1 cellular context compared by ENCODE assay signal in the genomic region with DNA sequence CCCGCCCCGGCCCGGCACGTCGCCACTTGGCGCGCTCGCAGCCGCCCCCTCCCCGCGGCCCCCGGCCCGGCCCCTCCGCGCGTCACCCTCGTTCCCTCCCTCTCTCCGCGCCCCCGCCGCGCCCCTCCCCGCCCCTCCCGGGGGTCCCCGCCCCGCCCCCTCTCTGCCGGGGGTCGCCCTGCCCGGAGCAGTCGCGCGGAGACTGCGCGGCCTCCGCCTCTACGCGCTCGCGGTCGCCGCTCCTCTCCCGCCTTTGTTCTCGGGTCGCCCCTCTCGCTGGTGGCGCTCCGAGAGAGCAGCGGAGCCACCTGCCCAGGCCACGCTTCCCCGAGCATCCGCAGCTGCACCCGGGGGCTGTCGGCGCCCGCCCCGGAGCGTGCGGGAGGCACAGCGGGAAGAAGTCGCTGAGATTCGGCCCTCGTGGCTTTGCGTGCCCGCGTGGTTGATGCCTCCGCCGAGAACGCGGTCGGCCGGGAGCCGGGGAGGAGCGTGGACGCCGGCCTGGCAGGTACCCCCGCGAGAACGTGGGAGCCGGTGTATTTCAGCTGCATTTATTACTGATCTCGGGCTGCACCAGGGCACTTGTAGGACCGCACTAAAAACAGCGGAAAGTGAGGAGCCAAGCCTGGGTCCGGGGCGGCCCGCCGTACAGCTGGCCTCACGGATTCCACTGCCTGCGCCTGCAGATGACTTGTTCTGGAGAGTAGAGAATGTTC.
TF ChIP-seq lines count a peak whose summit lies in the region.

No MANE protein-coding gene starts in this region.

TF ChIP-seq in HepG2, 621 proteins besides CTCF, POLR2A, EP300 and RAD21 (continued from another document and continues in another):
- TF ChIP-seq, protein P1, sequence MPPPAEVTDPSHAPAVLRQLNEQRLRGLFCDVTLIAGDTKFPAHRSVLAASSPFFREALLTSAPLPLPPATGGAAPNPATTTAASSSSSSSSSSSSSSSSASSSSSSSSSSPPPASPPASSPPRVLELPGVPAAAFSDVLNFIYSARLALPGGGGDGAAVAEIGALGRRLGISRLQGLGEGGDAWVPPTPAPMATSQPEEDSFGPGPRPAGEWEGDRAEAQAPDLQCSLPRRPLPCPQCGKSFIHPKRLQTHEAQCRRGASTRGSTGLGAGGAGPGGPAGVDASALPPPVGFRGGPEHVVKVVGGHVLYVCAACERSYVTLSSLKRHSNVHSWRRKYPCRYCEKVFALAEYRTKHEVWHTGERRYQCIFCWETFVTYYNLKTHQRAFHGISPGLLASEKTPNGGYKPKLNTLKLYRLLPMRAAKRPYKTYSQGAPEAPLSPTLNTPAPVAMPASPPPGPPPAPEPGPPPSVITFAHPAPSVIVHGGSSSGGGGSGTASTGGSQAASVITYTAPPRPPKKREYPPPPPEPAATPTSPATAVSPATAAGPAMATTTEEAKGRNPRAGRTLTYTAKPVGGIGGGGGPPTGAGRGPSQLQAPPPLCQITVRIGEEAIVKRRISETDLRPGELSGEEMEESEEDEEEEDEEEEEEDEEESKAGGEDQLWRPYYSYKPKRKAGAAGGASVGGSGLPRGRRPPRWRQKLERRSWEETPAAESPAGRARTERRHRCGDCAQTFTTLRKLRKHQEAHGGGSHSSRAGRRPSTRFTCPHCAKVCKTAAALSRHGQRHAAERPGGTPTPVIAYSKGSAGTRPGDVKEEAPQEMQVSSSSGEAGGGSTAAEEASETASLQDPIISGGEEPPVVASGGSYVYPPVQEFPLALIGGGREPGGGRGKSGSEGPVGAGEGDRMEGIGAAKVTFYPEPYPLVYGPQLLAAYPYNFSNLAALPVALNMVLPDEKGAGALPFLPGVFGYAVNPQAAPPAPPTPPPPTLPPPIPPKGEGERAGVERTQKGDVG (CRISPR knock-in tag; IDR thresholded peaks at IDR 0.05; ENCODE audit: borderline replicate concordance): peak; percentile 60; the same call in 1 of the 2 replicates
- TF ChIP-seq, protein P2, sequence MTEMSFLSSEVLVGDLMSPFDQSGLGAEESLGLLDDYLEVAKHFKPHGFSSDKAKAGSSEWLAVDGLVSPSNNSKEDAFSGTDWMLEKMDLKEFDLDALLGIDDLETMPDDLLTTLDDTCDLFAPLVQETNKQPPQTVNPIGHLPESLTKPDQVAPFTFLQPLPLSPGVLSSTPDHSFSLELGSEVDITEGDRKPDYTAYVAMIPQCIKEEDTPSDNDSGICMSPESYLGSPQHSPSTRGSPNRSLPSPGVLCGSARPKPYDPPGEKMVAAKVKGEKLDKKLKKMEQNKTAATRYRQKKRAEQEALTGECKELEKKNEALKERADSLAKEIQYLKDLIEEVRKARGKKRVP (CRISPR knock-in tag; IDR thresholded peaks at IDR 0.05): peak in 1 of 2 experiments; percentile 65; a peak in 1 of 4 replicates
- TF ChIP-seq, protein P3, sequence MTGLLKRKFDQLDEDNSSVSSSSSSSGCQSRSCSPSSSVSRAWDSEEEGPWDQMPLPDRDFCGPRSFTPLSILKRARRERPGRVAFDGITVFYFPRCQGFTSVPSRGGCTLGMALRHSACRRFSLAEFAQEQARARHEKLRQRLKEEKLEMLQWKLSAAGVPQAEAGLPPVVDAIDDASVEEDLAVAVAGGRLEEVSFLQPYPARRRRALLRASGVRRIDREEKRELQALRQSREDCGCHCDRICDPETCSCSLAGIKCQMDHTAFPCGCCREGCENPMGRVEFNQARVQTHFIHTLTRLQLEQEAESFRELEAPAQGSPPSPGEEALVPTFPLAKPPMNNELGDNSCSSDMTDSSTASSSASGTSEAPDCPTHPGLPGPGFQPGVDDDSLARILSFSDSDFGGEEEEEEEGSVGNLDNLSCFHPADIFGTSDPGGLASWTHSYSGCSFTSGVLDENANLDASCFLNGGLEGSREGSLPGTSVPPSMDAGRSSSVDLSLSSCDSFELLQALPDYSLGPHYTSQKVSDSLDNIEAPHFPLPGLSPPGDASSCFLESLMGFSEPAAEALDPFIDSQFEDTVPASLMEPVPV (CRISPR knock-in tag; IDR thresholded peaks at IDR 0.05): peak; percentile 37; the same call in 1 of the 2 replicates
- TF ChIP-seq EHMT2 (IDR thresholded peaks at IDR 0.05; ENCODE audit: borderline replicate concordance, low read depth, low read length) (no peak), HOXA5 (CRISPR knock-in tag; IDR thresholded peaks at IDR 0.05) (peak; percentile 51; the same call in 1 of the 2 replicates), EZH2 (conservative IDR thresholded peaks at IDR 0.05; ENCODE audit: low read depth, low read length) (no peak), KLF15 (CRISPR knock-in tag; IDR thresholded peaks at IDR 0.05; ENCODE audit: borderline replicate concordance) (peak; percentile 96), ZNF44 (CRISPR knock-in tag; IDR thresholded peaks at IDR 0.05) (peak; percentile 84; the same call in 1 of the 2 replicates), XBP1 (CRISPR knock-in tag; IDR thresholded peaks at IDR 0.05) (peak; percentile 19; the same call in 1 of the 2 replicates), NFE2 (CRISPR knock-in tag; IDR thresholded peaks at IDR 0.05) (no peak), ARNT (IDR thresholded peaks at IDR 0.05) (no peak), ZBTB7B (CRISPR knock-in tag; IDR thresholded peaks at IDR 0.05) (peak; percentile 94), SRF (IDR thresholded peaks at IDR 0.05; ENCODE audit: low read depth, low read length) (no peak; the same call in 1 of the 2 replicates), ZNF225 (CRISPR knock-in tag; IDR thresholded peaks at IDR 0.05) (peak; percentile 96), ZSCAN25 (CRISPR knock-in tag; IDR thresholded peaks at IDR 0.05) (peak; percentile 80), ZNF558 (CRISPR knock-in tag; IDR thresholded peaks at IDR 0.05; ENCODE audit: borderline replicate concordance) (no peak), MAF1 (CRISPR knock-in tag; IDR thresholded peaks at IDR 0.05; ENCODE audit: borderline replicate concordance) (peak; percentile 16; the same call in 1 of the 2 replicates), TCF12 (IDR thresholded peaks at IDR 0.05) (no peak), TCF12 (CRISPR knock-in tag; IDR thresholded peaks at IDR 0.05) (peak; percentile 93), SMYD3 (CRISPR knock-in tag; IDR thresholded peaks at IDR 0.05) (0 out of 2 replicates have a peak, but pooled peaks have one; percentile 72), SALL1 (CRISPR knock-in tag; IDR thresholded peaks at IDR 0.05) (peak; percentile 82), MXD4 (CRISPR knock-in tag; IDR thresholded peaks at IDR 0.05) (no peak; the same call in 1 of the 2 replicates), ZNF329 (CRISPR knock-in tag; IDR thresholded peaks at IDR 0.05; ENCODE audit: low read depth) (peak; percentile 11; the same call in 1 of the 2 replicates), ZNF33A (CRISPR knock-in tag; IDR thresholded peaks at IDR 0.05; ENCODE audit: borderline replicate concordance) (0 out of 2 replicates have a peak, but pooled peaks have one; percentile 72)
- TF ChIP-seq, protein P4, sequence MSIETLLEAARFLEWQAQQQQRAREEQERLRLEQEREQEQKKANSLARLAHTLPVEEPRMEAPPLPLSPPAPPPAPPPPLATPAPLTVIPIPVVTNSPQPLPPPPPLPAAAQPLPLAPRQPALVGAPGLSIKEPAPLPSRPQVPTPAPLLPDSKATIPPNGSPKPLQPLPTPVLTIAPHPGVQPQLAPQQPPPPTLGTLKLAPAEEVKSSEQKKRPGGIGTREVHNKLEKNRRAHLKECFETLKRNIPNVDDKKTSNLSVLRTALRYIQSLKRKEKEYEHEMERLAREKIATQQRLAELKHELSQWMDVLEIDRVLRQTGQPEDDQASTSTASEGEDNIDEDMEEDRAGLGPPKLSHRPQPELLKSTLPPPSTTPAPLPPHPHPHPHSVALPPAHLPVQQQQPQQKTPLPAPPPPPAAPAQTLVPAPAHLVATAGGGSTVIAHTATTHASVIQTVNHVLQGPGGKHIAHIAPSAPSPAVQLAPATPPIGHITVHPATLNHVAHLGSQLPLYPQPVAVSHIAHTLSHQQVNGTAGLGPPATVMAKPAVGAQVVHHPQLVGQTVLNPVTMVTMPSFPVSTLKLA (IDR thresholded peaks at IDR 0.05): 0 out of 2 replicates have a peak, but pooled peaks have one; percentile 7
- TF ChIP-seq, protein P5, sequence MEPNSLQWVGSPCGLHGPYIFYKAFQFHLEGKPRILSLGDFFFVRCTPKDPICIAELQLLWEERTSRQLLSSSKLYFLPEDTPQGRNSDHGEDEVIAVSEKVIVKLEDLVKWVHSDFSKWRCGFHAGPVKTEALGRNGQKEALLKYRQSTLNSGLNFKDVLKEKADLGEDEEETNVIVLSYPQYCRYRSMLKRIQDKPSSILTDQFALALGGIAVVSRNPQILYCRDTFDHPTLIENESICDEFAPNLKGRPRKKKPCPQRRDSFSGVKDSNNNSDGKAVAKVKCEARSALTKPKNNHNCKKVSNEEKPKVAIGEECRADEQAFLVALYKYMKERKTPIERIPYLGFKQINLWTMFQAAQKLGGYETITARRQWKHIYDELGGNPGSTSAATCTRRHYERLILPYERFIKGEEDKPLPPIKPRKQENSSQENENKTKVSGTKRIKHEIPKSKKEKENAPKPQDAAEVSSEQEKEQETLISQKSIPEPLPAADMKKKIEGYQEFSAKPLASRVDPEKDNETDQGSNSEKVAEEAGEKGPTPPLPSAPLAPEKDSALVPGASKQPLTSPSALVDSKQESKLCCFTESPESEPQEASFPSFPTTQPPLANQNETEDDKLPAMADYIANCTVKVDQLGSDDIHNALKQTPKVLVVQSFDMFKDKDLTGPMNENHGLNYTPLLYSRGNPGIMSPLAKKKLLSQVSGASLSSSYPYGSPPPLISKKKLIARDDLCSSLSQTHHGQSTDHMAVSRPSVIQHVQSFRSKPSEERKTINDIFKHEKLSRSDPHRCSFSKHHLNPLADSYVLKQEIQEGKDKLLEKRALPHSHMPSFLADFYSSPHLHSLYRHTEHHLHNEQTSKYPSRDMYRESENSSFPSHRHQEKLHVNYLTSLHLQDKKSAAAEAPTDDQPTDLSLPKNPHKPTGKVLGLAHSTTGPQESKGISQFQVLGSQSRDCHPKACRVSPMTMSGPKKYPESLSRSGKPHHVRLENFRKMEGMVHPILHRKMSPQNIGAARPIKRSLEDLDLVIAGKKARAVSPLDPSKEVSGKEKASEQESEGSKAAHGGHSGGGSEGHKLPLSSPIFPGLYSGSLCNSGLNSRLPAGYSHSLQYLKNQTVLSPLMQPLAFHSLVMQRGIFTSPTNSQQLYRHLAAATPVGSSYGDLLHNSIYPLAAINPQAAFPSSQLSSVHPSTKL (CRISPR knock-in tag; IDR thresholded peaks at IDR 0.05): peak; percentile 9; the same call in 1 of the 2 replicates
- TF ChIP-seq, protein P6, sequence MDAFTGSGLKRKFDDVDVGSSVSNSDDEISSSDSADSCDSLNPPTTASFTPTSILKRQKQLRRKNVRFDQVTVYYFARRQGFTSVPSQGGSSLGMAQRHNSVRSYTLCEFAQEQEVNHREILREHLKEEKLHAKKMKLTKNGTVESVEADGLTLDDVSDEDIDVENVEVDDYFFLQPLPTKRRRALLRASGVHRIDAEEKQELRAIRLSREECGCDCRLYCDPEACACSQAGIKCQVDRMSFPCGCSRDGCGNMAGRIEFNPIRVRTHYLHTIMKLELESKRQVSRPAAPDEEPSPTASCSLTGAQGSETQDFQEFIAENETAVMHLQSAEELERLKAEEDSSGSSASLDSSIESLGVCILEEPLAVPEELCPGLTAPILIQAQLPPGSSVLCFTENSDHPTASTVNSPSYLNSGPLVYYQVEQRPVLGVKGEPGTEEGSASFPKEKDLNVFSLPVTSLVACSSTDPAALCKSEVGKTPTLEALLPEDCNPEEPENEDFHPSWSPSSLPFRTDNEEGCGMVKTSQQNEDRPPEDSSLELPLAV (CRISPR knock-in tag; conservative IDR thresholded peaks at IDR 0.05; ENCODE audit: low read depth): 0 out of 2 replicates have a peak, but pooled peaks have one; percentile 76
- TF ChIP-seq, protein P7, sequence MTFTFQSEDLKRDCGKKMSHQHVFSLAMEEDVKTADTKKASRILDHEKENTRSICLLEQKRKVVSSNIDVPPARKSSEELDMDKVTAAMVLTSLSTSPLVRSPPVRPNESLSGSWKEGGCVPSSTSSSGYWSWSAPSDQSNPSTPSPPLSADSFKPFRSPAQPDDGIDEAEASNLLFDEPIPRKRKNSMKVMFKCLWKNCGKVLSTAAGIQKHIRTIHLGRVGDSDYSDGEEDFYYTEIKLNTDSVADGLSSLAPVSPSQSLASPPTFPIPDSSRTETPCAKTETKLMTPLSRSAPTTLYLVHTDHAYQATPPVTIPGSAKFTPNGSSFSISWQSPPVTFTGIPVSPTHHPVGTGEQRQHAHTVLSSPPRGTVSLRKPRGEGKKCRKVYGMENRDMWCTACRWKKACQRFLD (CRISPR knock-in tag; IDR thresholded peaks at IDR 0.05; ENCODE audit: borderline replicate concordance): peak; percentile 96
- TF ChIP-seq, protein P8, sequence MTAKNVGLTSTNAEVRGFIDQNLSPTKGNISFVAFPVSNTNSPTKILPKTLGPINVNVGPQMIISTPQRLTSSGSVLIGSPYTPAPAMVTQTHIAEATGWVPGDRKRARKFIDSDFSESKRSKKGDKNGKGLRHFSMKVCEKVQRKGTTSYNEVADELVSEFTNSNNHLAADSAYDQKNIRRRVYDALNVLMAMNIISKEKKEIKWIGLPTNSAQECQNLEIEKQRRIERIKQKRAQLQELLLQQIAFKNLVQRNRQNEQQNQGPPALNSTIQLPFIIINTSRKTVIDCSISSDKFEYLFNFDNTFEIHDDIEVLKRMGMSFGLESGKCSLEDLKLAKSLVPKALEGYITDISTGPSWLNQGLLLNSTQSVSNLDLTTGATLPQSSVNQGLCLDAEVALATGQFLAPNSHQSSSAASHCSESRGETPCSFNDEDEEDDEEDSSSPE (CRISPR knock-in tag; IDR thresholded peaks at IDR 0.05): peak; percentile 87
- TF ChIP-seq, protein P9, sequence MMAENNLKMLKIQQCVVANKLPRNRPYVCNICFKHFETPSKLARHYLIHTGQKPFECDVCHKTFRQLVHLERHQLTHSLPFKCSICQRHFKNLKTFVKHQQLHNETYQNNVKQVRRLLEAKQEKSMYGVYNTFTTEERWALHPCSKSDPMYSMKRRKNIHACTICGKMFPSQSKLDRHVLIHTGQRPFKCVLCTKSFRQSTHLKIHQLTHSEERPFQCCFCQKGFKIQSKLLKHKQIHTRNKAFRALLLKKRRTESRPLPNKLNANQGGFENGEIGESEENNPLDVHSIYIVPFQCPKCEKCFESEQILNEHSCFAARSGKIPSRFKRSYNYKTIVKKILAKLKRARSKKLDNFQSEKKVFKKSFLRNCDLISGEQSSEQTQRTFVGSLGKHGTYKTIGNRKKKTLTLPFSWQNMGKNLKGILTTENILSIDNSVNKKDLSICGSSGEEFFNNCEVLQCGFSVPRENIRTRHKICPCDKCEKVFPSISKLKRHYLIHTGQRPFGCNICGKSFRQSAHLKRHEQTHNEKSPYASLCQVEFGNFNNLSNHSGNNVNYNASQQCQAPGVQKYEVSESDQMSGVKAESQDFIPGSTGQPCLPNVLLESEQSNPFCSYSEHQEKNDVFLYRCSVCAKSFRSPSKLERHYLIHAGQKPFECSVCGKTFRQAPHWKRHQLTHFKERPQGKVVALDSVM (CRISPR knock-in tag; IDR thresholded peaks at IDR 0.05): peak; percentile 58; the same call in 1 of the 2 replicates
- TF ChIP-seq, protein P10, sequence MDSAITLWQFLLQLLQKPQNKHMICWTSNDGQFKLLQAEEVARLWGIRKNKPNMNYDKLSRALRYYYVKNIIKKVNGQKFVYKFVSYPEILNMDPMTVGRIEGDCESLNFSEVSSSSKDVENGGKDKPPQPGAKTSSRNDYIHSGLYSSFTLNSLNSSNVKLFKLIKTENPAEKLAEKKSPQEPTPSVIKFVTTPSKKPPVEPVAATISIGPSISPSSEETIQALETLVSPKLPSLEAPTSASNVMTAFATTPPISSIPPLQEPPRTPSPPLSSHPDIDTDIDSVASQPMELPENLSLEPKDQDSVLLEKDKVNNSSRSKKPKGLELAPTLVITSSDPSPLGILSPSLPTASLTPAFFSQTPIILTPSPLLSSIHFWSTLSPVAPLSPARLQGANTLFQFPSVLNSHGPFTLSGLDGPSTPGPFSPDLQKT (CRISPR knock-in tag; IDR thresholded peaks at IDR 0.05; ENCODE audit: borderline replicate concordance): no peak
- TF ChIP-seq, protein P11, sequence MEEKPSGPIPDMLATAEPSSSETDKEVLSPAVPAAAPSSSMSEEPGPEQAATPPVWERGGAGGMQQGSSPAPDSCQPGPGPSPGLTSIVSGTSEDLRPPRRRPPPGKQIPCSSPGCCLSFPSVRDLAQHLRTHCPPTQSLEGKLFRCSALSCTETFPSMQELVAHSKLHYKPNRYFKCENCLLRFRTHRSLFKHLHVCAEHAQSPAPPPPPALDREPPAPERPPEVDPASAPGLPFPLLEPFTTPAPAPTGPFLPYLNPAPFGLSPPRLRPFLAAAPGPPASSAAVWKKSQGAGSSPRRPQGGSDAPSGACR (CRISPR knock-in tag; IDR thresholded peaks at IDR 0.05): peak; percentile 88
